13 cellular contexts compared by ENCODE assay signal in genomic region chr20:19779634-19780033, GRCh38. TPM values are rescaled to one million over a fixed set of nuclear protein-coding genes. Genes with fewer than 3 reads are reported as not detected.
DNase-seq lines count a peak whose midpoint lies in the region; ATAC-seq and TF ChIP-seq lines count a peak whose summit lies in the region.
"Had no signal": no experiment of that assay in that cellular context is flagged by ENCODE, and none has a peak within 500 bp of the region (broad histone marks: within the 10 kb centered on the region; RNA-seq: fewer than 3 reads in every experiment).

No MANE protein-coding gene starts in this region.

- H3K9me3 ChIP-seq in heart right ventricle (no peaks in the 10 kb centered on the region), MM.1S (replicated peaks; ENCODE audit: insufficient read depth, low read length) (no peaks in the 10 kb centered on the region), subcutaneous abdominal adipose tissue (ENCODE audit: control insufficient read depth in 5 of 5, low read length in 5 of 5) (no peaks in the 10 kb centered on the region), testis (no peaks in the 10 kb centered on the region)
- H3K9me3 ChIP-seq: A549 had no signal

- no peaks in the 10 kb centered on the region for H3K79me2 ChIP-seq in MM.1S (ENCODE audit: low read length)

- H3K9ac ChIP-seq in MM.1S (ENCODE audit: low read length) (peak overlapping the region; percentile 74), subcutaneous abdominal adipose tissue (ENCODE audit: low read length in 5 of 5) (no peak overlapping the region)

- DNase-seq in heart right ventricle (no peak), Right ventricle myocardium superior (no peak), MM.1S (peak; percentile 96), retina (no peak), DMS53 treated with DMSO at 0.1 percent for 48 hours (lab: John Stamatoyannopoulos, UW; ENCODE audit: unreplicated experiment) (no peak), testis (no peak)
- DNase-seq: activated naive CD4-positive, alpha-beta T cell treated with anti-CD3 and anti-CD28 coated beads, Interleukin-2, amount 50 U/mL, for 16 hours; H7; NCI-H1092 had no signal

- peaks cover 35% of the 10 kb centered on the region for H3F3A ChIP-seq in MM.1S (ENCODE audit: insufficient read depth, low read length)

- H3K36me3 ChIP-seq in heart right ventricle, result no peaks in the 10 kb centered on the region
- H3K36me3 ChIP-seq in MM.1S (replicated peaks; ENCODE audit: insufficient read depth, low read length), result no peaks in the 10 kb centered on the region
- no peaks in the 10 kb centered on the region for H3K36me3 ChIP-seq in subcutaneous abdominal adipose tissue (ENCODE audit: control insufficient read depth in 5 of 5, insufficient read depth in 5 of 5, low read length in 5 of 5)
- no peaks in the 10 kb centered on the region for H3K36me3 ChIP-seq in testis (ENCODE audit: low read depth, missing control alignments)

- TF ChIP-seq POLR2A in testis (IDR thresholded peaks at IDR 0.05), result no peak

- no peaks in the 10 kb centered on the region for H3K27me3 ChIP-seq in heart right ventricle
- H3K27me3 ChIP-seq in MM.1S (replicated peaks; ENCODE audit: insufficient read depth, low read length), result no peaks in the 10 kb centered on the region
- H3K27me3 ChIP-seq in subcutaneous abdominal adipose tissue (ENCODE audit: control insufficient read depth in 5 of 5, insufficient read depth in 4 of 5, low read length in 5 of 5), result no peaks in the 10 kb centered on the region
- no peaks in the 10 kb centered on the region for H3K27me3 ChIP-seq in testis

- H3K9me2 ChIP-seq in MM.1S (replicated peaks; ENCODE audit: insufficient read depth, low read length), result no peaks in the 10 kb centered on the region

- H3K27ac ChIP-seq in heart right ventricle (peak overlapping the region; percentile 6 to 71 (median 49)), MM.1S (ENCODE audit: low read length) (peak overlapping the region; percentile 97), subcutaneous abdominal adipose tissue (ENCODE audit: low read depth, low read length) (peak overlapping the region; percentile 12), testis (no peak overlapping the region)

- no peaks in the 10 kb centered on the region for H4K20me1 ChIP-seq in MM.1S (ENCODE audit: insufficient read depth, low read length)

- no peak for TF ChIP-seq CTCF in heart right ventricle (IDR thresholded peaks at IDR 0.05)
- TF ChIP-seq CTCF in MM.1S (IDR thresholded peaks at IDR 0.05; ENCODE audit: low read length), result no peak
- TF ChIP-seq CTCF in testis (IDR thresholded peaks at IDR 0.05), result no peak

- H3K4me3 ChIP-seq in heart right ventricle (no peak overlapping the region), MM.1S (ENCODE audit: low read length) (peak overlapping the region; percentile 46), subcutaneous abdominal adipose tissue (ENCODE audit: low read depth in 1 of 5, low read length in 5 of 5) (no peak overlapping the region), testis (no peak overlapping the region)
- H3K4me3 ChIP-seq: A549, smooth muscle cell had no signal

- H3K4me2 ChIP-seq in MM.1S (ENCODE audit: low read depth, low read length), result peak overlapping the region; percentile 89
- H3K4me2 ChIP-seq: A549, smooth muscle cell had no signal

- WGBS in heart right ventricle, 2 donors, result 91 to 92% methylated on average over 5 of the region's 5 CpGs
- 84 to 93% methylated on average over 5 of the region's 5 CpGs for WGBS in testis, 2 donors

- ATAC-seq in heart right ventricle (no peak), Right ventricle myocardium superior (ENCODE audit: poor library complexity) (no peak), GM21786 (IDR thresholded peaks at IDR 0.05; ENCODE audit: unreplicated experiment) (peak; percentile 76)
- ATAC-seq: A549 had no signal

- intact Hi-C loops in heart right ventricle (cut with DNase I) (loop anchor here in 9 of 10 donors (5.0 to 10.0 kb wide), 6 partner anchors 85 to 218 kb away; no protein-coding TSS in a partner anchor), Right ventricle myocardium superior (cut with DNase I) (loop anchor here (5.0 to 10.0 kb wide), 2 partner anchors 85 to 213 kb away; no protein-coding TSS in a partner anchor), testis (cut with DNase I; ENCODE audit: low total_unique reads) (loop anchor here (10.0 kb wide), 1 partner anchor 215 kb away; no protein-coding TSS in a partner anchor)

- H3K4me1 ChIP-seq in heart right ventricle, result peaks cover 42 to 80% (median 73%) of the 10 kb centered on the region in 9 donors
- H3K4me1 ChIP-seq in MM.1S (ENCODE audit: low read length), result peaks cover 57% of the 10 kb centered on the region
- peaks cover 12 to 44% (median 41%) of the 10 kb centered on the region in 5 donors for H3K4me1 ChIP-seq in subcutaneous abdominal adipose tissue (ENCODE audit: control insufficient read depth in 5 of 5, insufficient read depth in 5 of 5, low read length in 5 of 5)
- H3K4me1 ChIP-seq in testis, result peaks cover 2% of the 10 kb centered on the region

- H2AFZ ChIP-seq in MM.1S (ENCODE audit: low read length), result peak overlapping the region; percentile 44; the same call in 1 of the 2 replicates

RNA-seq across cellular contexts. Expression of gene RIN2, which starts 21.6 kb away (rescaled TPM):
- total RNA-seq in heart right ventricle, result 10 to 100 TPM; 42.4 to 66.2 (median 60.6) TPM
- polyA plus RNA-seq in heart right ventricle, result 10 to 100 TPM in 1 of 2 donors, 1 to 10 TPM in 1; 9.0 to 22.3 TPM
- 52.4 TPM for total RNA-seq in Right ventricle myocardium superior
- 10 to 100 TPM; 16.0 to 29.2 TPM for total RNA-seq in testis
- polyA plus RNA-seq in testis (ENCODE audit: insufficient read depth, low read depth, low replicate concordance), result 9.1 TPM

Comparison
In these comparisons a context has a peak if more than half of its experiments do, and no peak if none do; other contexts are left out.
1. H3K27ac ChIP-seq: peak in heart right ventricle (10 of 10), MM.1S (single experiment) and subcutaneous abdominal adipose tissue (single experiment); none in testis (0 of 2).